8 cellular contexts compared by ENCODE assay signal in genomic region chr2:30446602-30447148, GRCh38. TPM values are rescaled to one million over a fixed set of nuclear protein-coding genes. Genes with fewer than 3 reads are reported as not detected.
A peak's percentile ranks its signal among the peaks of the same experiment; 100 is the strongest.
DNase-seq lines count a peak whose midpoint lies in the region; ATAC-seq, FAIRE-seq and TF ChIP-seq lines count a peak whose summit lies in the region.

No MANE protein-coding gene starts in this region.

- no peaks in the 10 kb centered on the region for H3F3A ChIP-seq in OCI-LY1 (ENCODE audit: insufficient read depth, low read length)

- peak in 4 of 8 donors; percentile 1 to 19 (median 5) for ATAC-seq in heart right ventricle
- no peak for ATAC-seq in left ventricle myocardium superior

- peak overlapping the region; percentile 79 to 99 (median 90) for H3K4me3 ChIP-seq in heart right ventricle
- peak overlapping the region; percentile 85 for H3K4me3 ChIP-seq in OCI-LY1 (ENCODE audit: low read depth, low read length, poor library complexity, severe bottlenecking)
- peak overlapping the region; percentile 86 for H3K4me3 ChIP-seq in effector memory CD4-positive, alpha-beta T cell (ENCODE audit: insufficient read depth, low read depth, low read length, poor library complexity, severe bottlenecking)

- peak overlapping the region; percentile 90 for H3K4me3 Mint-ChIP-seq in nephron progenitor cell

- TF ChIP-seq CTCF in heart right ventricle (IDR thresholded peaks at IDR 0.05) (no peak), OCI-LY1 (IDR thresholded peaks at IDR 0.05; ENCODE audit: low read length) (no peak), nephron progenitor cell (IDR thresholded peaks at IDR 0.05) (no peak)

- H3K4me1 ChIP-seq in heart right ventricle: peaks cover 4 to 32% (median 21%) of the 10 kb centered on the region in 9 donors
- peaks cover 18% of the 10 kb centered on the region for H3K4me1 ChIP-seq in OCI-LY1 (ENCODE audit: insufficient read depth, low read length, severe bottlenecking)
- peaks cover 9% of the 10 kb centered on the region for H3K4me1 ChIP-seq in effector memory CD4-positive, alpha-beta T cell (ENCODE audit: control insufficient read depth, insufficient read depth, low read length, poor library complexity, severe bottlenecking)

- H3K9me3 Mint-ChIP-seq in nephron progenitor cell: no peaks in the 10 kb centered on the region

- H3K27ac ChIP-seq in heart right ventricle (peak overlapping the region; percentile 44 to 92 (median 87)), OCI-LY1 (ENCODE audit: low read depth, low read length, poor library complexity, severe bottlenecking) (no peak overlapping the region)
- H3K27ac ChIP-seq in effector memory CD4-positive, alpha-beta T cell (ENCODE audit: insufficient read depth, low read length, poor library complexity, severe bottlenecking): peak overlapping the region; percentile 83

- peak overlapping the region; percentile 85 for H3K4me2 ChIP-seq in OCI-LY1 (ENCODE audit: low read length)

- H3K27me3 ChIP-seq in heart right ventricle (no peaks in the 10 kb centered on the region), OCI-LY1 (ENCODE audit: insufficient read depth, low read length) (no peaks in the 10 kb centered on the region)
- no peaks in the 10 kb centered on the region for H3K27me3 ChIP-seq in effector memory CD4-positive, alpha-beta T cell (replicated peaks; ENCODE audit: control insufficient read depth, insufficient read depth, low read length, poor library complexity, severe bottlenecking)

- 0 out of 2 replicates have a peak overlapping the region, but pooled peaks have one; percentile 9 for H2AFZ ChIP-seq in OCI-LY1 (ENCODE audit: low read length)

- WGBS in heart right ventricle, 2 donors: 2% methylated on average over 12 of the region's 12 CpGs

- H3K9me3 ChIP-seq in heart right ventricle (no peaks in the 10 kb centered on the region), OCI-LY1 (ENCODE audit: low read length) (no peaks in the 10 kb centered on the region)
- no peaks in the 10 kb centered on the region for H3K9me3 ChIP-seq in effector memory CD4-positive, alpha-beta T cell (ENCODE audit: control insufficient read depth, low read length)

- peak overlapping the region; percentile 87 for H3K27ac Mint-ChIP-seq in nephron progenitor cell

- no peaks in the 10 kb centered on the region for H3K9me2 ChIP-seq in OCI-LY1 (ENCODE audit: low read depth, low read length)

- peaks cover 23% of the 10 kb centered on the region for H3K79me2 ChIP-seq in OCI-LY1 (ENCODE audit: insufficient read depth, low read length)

- H3K36me3 Mint-ChIP-seq in nephron progenitor cell (ENCODE audit: low read depth): peaks cover 21% of the 10 kb centered on the region

- H3K36me3 ChIP-seq in heart right ventricle (no peaks in the 10 kb centered on the region), OCI-LY1 (ENCODE audit: insufficient read depth, low read length) (peaks cover 11% of the 10 kb centered on the region)
- no peaks in the 10 kb centered on the region for H3K36me3 ChIP-seq in effector memory CD4-positive, alpha-beta T cell (ENCODE audit: control insufficient read depth, insufficient read depth, low read length)

- peaks cover 24% of the 10 kb centered on the region for H3K4me1 Mint-ChIP-seq in nephron progenitor cell

- intact Hi-C loops in heart right ventricle (cut with DNase I): loop anchor here in 4 of 10 donors (10.0 kb wide), 3 partner anchors 102 to 248 kb away; partner anchors contain the start of gene LBH (in 2 of the 4)
- intact Hi-C loops in left ventricle myocardium superior (cut with micrococcal nuclease): no loop called here

- DNase-seq in heart right ventricle (no peak), left ventricle myocardium superior (no peak), nephron progenitor cell (no peak), iPS-NIHi11 (ENCODE audit: low spot score) (no peak), urothelium cell line (ENCODE audit: low spot score) (no peak), amniotic stem cell (lab: John Stamatoyannopoulos, UW) (no peak)
- DNase-seq in effector memory CD4-positive, alpha-beta T cell: no peak

- peaks cover 14% of the 10 kb centered on the region for H3K27me3 Mint-ChIP-seq in nephron progenitor cell (ENCODE audit: low read depth, poor library complexity)

- H4K20me1 ChIP-seq in OCI-LY1 (ENCODE audit: insufficient read depth, low read length): no peaks in the 10 kb centered on the region

- FAIRE-seq in urothelium cell line (lab: Jason Lieb, UNC): no peak

- peak overlapping the region; percentile 79 for H3K9ac ChIP-seq in OCI-LY1 (ENCODE audit: low read length)

RNA-seq across cellular contexts. Expression of gene LCLAT1, which starts 0.4 kb away (rescaled TPM):
- 10 to 100 TPM; 26.6 to 56.4 (median 44.9) TPM for total RNA-seq in heart right ventricle
- 1 to 10 TPM; 8.0 to 8.5 TPM for polyA plus RNA-seq in heart right ventricle
- total RNA-seq in left ventricle myocardium superior: 33.9 TPM
